Comparison of ENCODE assay signal across 9 cellular contexts in the genomic region with DNA sequence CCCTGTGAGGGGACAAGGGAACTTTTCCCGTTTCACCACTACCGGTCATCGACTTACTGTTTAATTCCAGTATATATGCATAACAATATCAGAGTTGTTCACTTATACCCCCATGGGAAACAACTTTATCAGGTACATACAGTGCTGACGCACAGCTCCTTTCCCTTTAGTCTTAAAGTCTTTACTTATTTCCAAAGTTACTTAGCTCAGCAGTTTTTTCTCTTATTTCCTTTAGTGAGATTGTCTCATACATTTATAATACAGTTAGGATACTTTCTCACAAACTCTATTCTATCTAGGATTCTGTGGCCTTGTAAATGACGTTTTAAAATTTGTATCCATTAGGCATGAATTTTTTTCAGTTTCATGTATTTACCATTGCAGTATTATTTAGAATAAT.
"Had no signal": no experiment of that assay in that cellular context is flagged by ENCODE, and none has a peak within 500 bp of the region (broad histone marks: within the 10 kb centered on the region; RNA-seq: fewer than 3 reads in every experiment).

No MANE protein-coding gene starts in this region.

- H3K36me3 Mint-ChIP-seq: IgD-negative memory B cell had no signal

- H3K4me1 Mint-ChIP-seq: IgD-negative memory B cell had no signal

- FAIRE-seq: H54 had no signal

- H3K27ac ChIP-seq: HL-60 had no signal

- H3K27ac Mint-ChIP-seq: HFFc6, IgD-negative memory B cell had no signal

- H3K9me3 Mint-ChIP-seq: H9 had no signal

- H3K27me3 Mint-ChIP-seq: IgD-negative memory B cell had no signal

- DNase-seq: GOT3, H9, HCEC 1CT, HFFc6, Kasumi-1, KG1 had no signal

- H3K4me3 Mint-ChIP-seq: H9, HFFc6, IgD-negative memory B cell had no signal
